24 cellular contexts compared by ENCODE assay signal in the genomic region with DNA sequence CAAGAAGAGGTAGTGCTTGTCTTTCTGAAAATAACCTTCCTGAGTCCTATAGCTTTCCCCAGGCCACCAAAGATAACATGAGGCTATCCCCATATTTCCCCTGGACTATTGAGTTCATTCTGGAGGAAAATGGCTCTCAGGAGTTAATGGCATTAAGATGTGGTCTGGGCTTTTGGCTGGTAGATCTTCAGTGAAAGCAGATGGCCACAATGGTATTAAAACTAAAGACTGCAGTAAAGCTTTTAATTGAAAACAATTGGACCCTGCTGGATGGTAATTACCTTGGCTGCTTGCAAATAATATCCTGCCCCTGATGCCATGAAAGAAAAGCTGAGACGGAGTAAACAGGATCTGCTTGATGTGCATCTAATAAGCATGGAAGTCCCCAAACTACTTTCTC.
"Had no signal": no experiment of that assay in that cellular context is flagged by ENCODE, and none has a peak within 500 bp of the region (broad histone marks: within the 10 kb centered on the region; RNA-seq: fewer than 3 reads in every experiment).

No MANE protein-coding gene starts in this region.

- H3K36me3 ChIP-seq: heart left ventricle, neutrophil, right lobe of liver, tibial nerve had no signal

- H3K9me3 ChIP-seq: heart left ventricle, neutrophil, right lobe of liver, tibial nerve had no signal

- H3K4me3 ChIP-seq: heart left ventricle, right lobe of liver, tibial nerve had no signal

- H3K36me3 Mint-ChIP-seq: immature natural killer cell had no signal

- FAIRE-seq: astrocyte, kidney had no signal

- DNase-seq: activated B cell treated with CpG ODN at 0.5 μM for 24 hours; activated CD4-positive, alpha-beta T cell treated with anti-CD3 and anti-CD28 coated beads, Interleukin-2, amount 50 U/mL, for 1 hour; activated CD8-positive, alpha-beta T cell treated with anti-CD3 and anti-CD28 coated beads for 36 hours; activated gamma-delta T cell treated with Interleukin-2 at 50 U/mL for 16 hours; activated naive CD4-positive, alpha-beta T cell treated with anti-CD3 and anti-CD28 coated beads, Interleukin-2, amount 50 U/mL, for 16 hours; activated T-cell treated with anti-CD3 and anti-CD28 coated beads, Interleukin-2, amount 50 U/mL, for 4 hours; amniotic stem cell; caudate nucleus; endodermal cell; foreskin keratinocyte; heart left ventricle; hypothalamus; immature natural killer cell; kidney; left colon; mammary epithelial cell; right lobe of liver; stimulated activated CD4-positive, alpha-beta T cell treated with anti-CD3 and anti-CD28 coated beads, Interleukin-2, amount 100 ng/mL, for 48 hours; stimulated activated naive CD4-positive, alpha-beta T cell treated with Interleukin-2 at 50 U/mL for 16 hours had no signal

- H3K4me1 ChIP-seq: foreskin keratinocyte, right lobe of liver had no signal

- H3K4me1 Mint-ChIP-seq: endodermal cell had no signal

- H3K27me3 Mint-ChIP-seq: activated B cell treated with CpG ODN at 0.5 μM for 24 hours; activated CD8-positive, alpha-beta T cell treated with anti-CD3 and anti-CD28 coated beads for 36 hours; activated T-helper 17 cell treated with anti-CD3 and anti-CD28 coated beads, Interleukin-2, amount 50 U/mL, for 72 hours had no signal

- H3K4me3 Mint-ChIP-seq: activated B cell treated with CpG ODN at 0.5 μM for 24 hours; activated CD8-positive, alpha-beta T cell treated with anti-CD3 and anti-CD28 coated beads for 36 hours; activated T-cell treated with anti-CD3 and anti-CD28 coated beads, Interleukin-2, amount 50 U/mL, for 4 hours; activated T-helper 17 cell treated with anti-CD3 and anti-CD28 coated beads, Interleukin-2, amount 50 U/mL, for 72 hours; endodermal cell; immature natural killer cell; nephron had no signal

- H3K27me3 ChIP-seq: foreskin keratinocyte, heart left ventricle, right lobe of liver, tibial nerve had no signal

- H3K9me3 Mint-ChIP-seq: activated B cell treated with CpG ODN at 0.5 μM for 24 hours; activated CD8-positive, alpha-beta T cell treated with anti-CD3 and anti-CD28 coated beads for 36 hours; activated T-cell treated with anti-CD3 and anti-CD28 coated beads, Interleukin-2, amount 50 U/mL, for 4 hours; activated T-helper 17 cell treated with anti-CD3 and anti-CD28 coated beads, Interleukin-2, amount 50 U/mL, for 72 hours; endodermal cell had no signal

- H3K27ac Mint-ChIP-seq: activated B cell treated with CpG ODN at 0.5 μM for 24 hours; activated CD8-positive, alpha-beta T cell treated with anti-CD3 and anti-CD28 coated beads for 36 hours; activated T-helper 17 cell treated with anti-CD3 and anti-CD28 coated beads, Interleukin-2, amount 50 U/mL, for 72 hours; endodermal cell; nephron had no signal
